Comparison of ENCODE assay signal across 14 cellular contexts in the genomic region with DNA sequence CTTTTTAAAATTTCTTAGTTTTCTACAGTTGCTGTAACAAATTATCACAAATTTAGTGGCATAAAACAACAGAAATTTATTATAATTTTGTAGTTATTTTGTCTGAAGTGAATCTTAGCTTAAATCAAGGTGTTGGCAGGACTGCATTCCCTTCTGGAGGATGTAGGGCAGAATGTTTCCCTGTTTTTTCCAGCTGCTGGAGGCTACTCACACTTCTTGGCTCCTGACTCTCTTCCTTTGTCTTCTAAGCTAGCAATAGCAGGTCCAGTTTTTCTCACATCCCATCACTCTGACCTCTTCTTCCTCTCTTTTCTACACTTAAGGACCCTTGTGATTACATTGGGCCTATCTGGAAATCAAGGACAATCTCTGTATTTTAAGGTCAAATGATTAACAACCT.
"Had no signal": no experiment of that assay in that cellular context is flagged by ENCODE, and none has a peak within 500 bp of the region (broad histone marks: within the 10 kb centered on the region; RNA-seq: fewer than 3 reads in every experiment).

No MANE protein-coding gene starts in this region.

- DNase-seq: activated CD4-positive, alpha-beta memory T cell treated with anti-CD3 and anti-CD28 coated beads, Interleukin-2, amount 10 ng/mL, durations not matched to agents 7 days and 5 days; activated CD4-positive, alpha-beta T cell treated with anti-CD3 and anti-CD28 coated beads for 1 hour; adrenal gland; body of pancreas; cortex of kidney; effector memory CD4-positive, alpha-beta T cell; glutamatergic neuron; stimulated activated CD4-positive, alpha-beta T cell treated with anti-CD3 and anti-CD28 coated beads, Interleukin-15, amount 100 ng/mL, for 24 hours; stimulated activated CD4-positive, alpha-beta T cell treated with anti-CD3 and anti-CD28 coated beads, Interleukin-4, amount 100 ng/mL, for 24 hours; stomach; uterus had no signal

- H3K27me3 Mint-ChIP-seq: activated CD4-positive, alpha-beta memory T cell treated with anti-CD3 and anti-CD28 coated beads, Interleukin-2, amount 10 ng/mL, durations not matched to agents 7 days and 5 days; central memory CD8-positive, alpha-beta T cell had no signal

- H3K4me3 Mint-ChIP-seq: activated CD4-positive, alpha-beta memory T cell treated with anti-CD3 and anti-CD28 coated beads, Interleukin-2, amount 10 ng/mL, durations not matched to agents 7 days and 5 days; activated naive CD4-positive, alpha-beta T cell treated with anti-CD3 and anti-CD28 coated beads for 36 hours; central memory CD8-positive, alpha-beta T cell; T-helper 2 cell treated with Interferon-gamma antibody and Interleukin-4, amounts not matched to agents 5 μg/mL and 100 μg/mL, for 36 hours had no signal

- H3K4me1 Mint-ChIP-seq: activated CD4-positive, alpha-beta memory T cell treated with anti-CD3 and anti-CD28 coated beads, Interleukin-2, amount 10 ng/mL, durations not matched to agents 7 days and 5 days had no signal

- ATAC-seq: body of pancreas had no signal

- H3K27ac Mint-ChIP-seq: activated CD4-positive, alpha-beta memory T cell treated with anti-CD3 and anti-CD28 coated beads, Interleukin-2, amount 10 ng/mL, durations not matched to agents 7 days and 5 days; activated naive CD4-positive, alpha-beta T cell treated with anti-CD3 and anti-CD28 coated beads for 36 hours; T-helper 2 cell treated with Interferon-gamma antibody and Interleukin-4, amounts not matched to agents 5 μg/mL and 100 μg/mL, for 36 hours had no signal

- H3K9me3 Mint-ChIP-seq: activated CD4-positive, alpha-beta memory T cell treated with anti-CD3 and anti-CD28 coated beads, Interleukin-2, amount 10 ng/mL, durations not matched to agents 7 days and 5 days; activated naive CD4-positive, alpha-beta T cell treated with anti-CD3 and anti-CD28 coated beads for 36 hours; central memory CD8-positive, alpha-beta T cell; T-helper 2 cell treated with Interferon-gamma antibody and Interleukin-4, amounts not matched to agents 5 μg/mL and 100 μg/mL, for 36 hours had no signal
